ENCODE assay signal across 8 cellular contexts in genomic region chr20:34312024-34312460, GRCh38. TPM values are rescaled to one million over a fixed set of nuclear protein-coding genes. Genes with fewer than 3 reads are reported as not detected.
DNase-seq lines count a peak whose midpoint lies in the region; ATAC-seq and TF ChIP-seq lines count a peak whose summit lies in the region.

No MANE protein-coding gene starts in this region.

- H3K27ac Mint-ChIP-seq in endodermal cell (peak overlapping the region; percentile 12), nephron progenitor cell (no peak overlapping the region)

- H3K4me1 Mint-ChIP-seq in endodermal cell (peaks cover 18% of the 10 kb centered on the region), nephron progenitor cell (peaks cover 5% of the 10 kb centered on the region)

- H3K27me3 Mint-ChIP-seq in endodermal cell (ENCODE audit: insufficient read depth) (peaks cover 13% of the 10 kb centered on the region), nephron progenitor cell (ENCODE audit: low read depth, poor library complexity) (peaks cover 57% of the 10 kb centered on the region)

- H3K4me3 ChIP-seq in BLaER1 (no peak overlapping the region), Karpas-422 (ENCODE audit: low read length) (no peak overlapping the region; the same call in 1 of the 2 replicates), endodermal cell (ENCODE audit: low read length) (peak overlapping the region; percentile 56)

- H3K4me2 ChIP-seq in BLaER1 = peak overlapping the region; percentile 68
- H3K4me2 ChIP-seq in Karpas-422 (ENCODE audit: low read depth, low read length, poor library complexity, severe bottlenecking) = peak overlapping the region; percentile 47

- H4K20me1 ChIP-seq in BLaER1 (no peaks in the 10 kb centered on the region), Karpas-422 (ENCODE audit: insufficient read depth, low read depth, low read length) (no peaks in the 10 kb centered on the region)

- H3K4me1 ChIP-seq in BLaER1 (peaks cover 5% of the 10 kb centered on the region; the same call in 1 of the 2 replicates), Karpas-422 (ENCODE audit: low read length) (peaks cover 4% of the 10 kb centered on the region; the same call in 1 of the 2 replicates), endodermal cell (ENCODE audit: control insufficient read depth, insufficient read depth, low read length) (peaks cover 9% of the 10 kb centered on the region)

- DNase-seq in Karpas-422 = no peak
- peak; percentile 70 for DNase-seq in endodermal cell
- no peak for DNase-seq in nephron progenitor cell
- DNase-seq in iPS-NIHi7 (ENCODE audit: extremely low spot score) = no peak
- no peak for DNase-seq in LoVo (ENCODE audit: low spot score)

- no peaks in the 10 kb centered on the region for H3K79me2 ChIP-seq in Karpas-422 (ENCODE audit: low read length)

- no peak overlapping the region for H3K9ac ChIP-seq in BLaER1
- H3K9ac ChIP-seq in Karpas-422 (ENCODE audit: low read length) = no peak overlapping the region
- no peak overlapping the region for H3K9ac ChIP-seq in endodermal cell (ENCODE audit: extremely low read depth, low read length, poor library complexity, severe bottlenecking)

- H3K36me3 ChIP-seq in BLaER1 (no peaks in the 10 kb centered on the region), Karpas-422 (ENCODE audit: insufficient read depth, low read length) (no peaks in the 10 kb centered on the region), endodermal cell (ENCODE audit: control insufficient read depth, insufficient read depth, low read length) (no peaks in the 10 kb centered on the region)

- no peak overlapping the region for H2AFZ ChIP-seq in Karpas-422 (ENCODE audit: low read length)

- no peaks in the 10 kb centered on the region for H3K9me2 ChIP-seq in Karpas-422 (replicated peaks; ENCODE audit: insufficient read depth, low read length)

- H3K27me3 ChIP-seq in BLaER1 (peaks cover 28% of the 10 kb centered on the region), Karpas-422 (ENCODE audit: low read length) (no peaks in the 10 kb centered on the region), endodermal cell (ENCODE audit: control insufficient read depth, insufficient read depth, low read length, poor library complexity, severe bottlenecking) (peaks cover 9% of the 10 kb centered on the region)

- H3K9me3 ChIP-seq in BLaER1 (no peaks in the 10 kb centered on the region), Karpas-422 (ENCODE audit: low read length) (no peaks in the 10 kb centered on the region), endodermal cell (ENCODE audit: control insufficient read depth, low read length) (no peaks in the 10 kb centered on the region)

- no peak overlapping the region for H3K27ac ChIP-seq in BLaER1
- H3K27ac ChIP-seq in Karpas-422 (ENCODE audit: low read length) = no peak overlapping the region
- no peak overlapping the region for H3K27ac ChIP-seq in endodermal cell (ENCODE audit: low read depth, low read length)

- 28 to 32% methylated on average over 4 to 11 of the region's 11 CpGs for whole genome bisulfite sequencing in endodermal cell (ENCODE audit: insufficient coverage in 1 of 2, insufficient read length in 1 of 2), 2 experiments

- H3K9me3 Mint-ChIP-seq in endodermal cell (no peaks in the 10 kb centered on the region), nephron progenitor cell (no peaks in the 10 kb centered on the region)

- H3K4me3 Mint-ChIP-seq in endodermal cell (peak overlapping the region; percentile 51), nephron progenitor cell (peak overlapping the region; percentile 57)

- H3K36me3 Mint-ChIP-seq in endodermal cell (ENCODE audit: low read depth) (no peaks in the 10 kb centered on the region), nephron progenitor cell (ENCODE audit: low read depth) (no peaks in the 10 kb centered on the region)

- ATAC-seq in HG02678 (IDR thresholded peaks at IDR 0.05; ENCODE audit: unreplicated experiment) (no peak), GM21360 (IDR thresholded peaks at IDR 0.05; ENCODE audit: unreplicated experiment) (no peak)

- no peak for TF ChIP-seq CTCF in endodermal cell (conservative IDR thresholded peaks at IDR 0.05)
- TF ChIP-seq CTCF in nephron progenitor cell (IDR thresholded peaks at IDR 0.05) = no peak

RNA-seq across cellular contexts. Expression of gene AHCY, which starts 8.9 kb away (rescaled TPM):
- total RNA-seq in Karpas-422 (2014; rRNA removed; shearing (Covaris generic); ENCODE audit: low replicate concordance) = 191 and 277 TPM in 2 replicates
- 100 to 1,000 TPM; 271 to 350 TPM for total RNA-seq in endodermal cell
- polyA plus RNA-seq in endodermal cell (2013, experiment 1 of 2) = 170 TPM
- polyA plus RNA-seq in endodermal cell (2013, experiment 2 of 2) = 151 TPM

RNA-seq across cellular contexts. Expression of gene ITCH, which starts 51.0 kb away (rescaled TPM):
- 38.7 and 54.8 TPM in 2 replicates for total RNA-seq in Karpas-422 (2014; rRNA removed; shearing (Covaris generic); ENCODE audit: low replicate concordance)
- total RNA-seq in endodermal cell = 10 to 100 TPM; 65.1 to 84.4 TPM
- 39.3 TPM for polyA plus RNA-seq in endodermal cell (2013, experiment 1 of 2)
- 37.1 TPM for polyA plus RNA-seq in endodermal cell (2013, experiment 2 of 2)
